In genomic region chr14:95691591-95691990, GRCh38 we compare ENCODE assay signal across 2 cellular contexts.
TF ChIP-seq lines count a peak whose summit lies in the region.

No MANE protein-coding gene starts in this region.

TF ChIP-seq in HepG2, 621 proteins besides CTCF, POLR2A, EP300 and RAD21:
- TF ChIP-seq SOX13 (IDR thresholded peaks at IDR 0.05): no peak
- TF ChIP-seq SOX13 (CRISPR knock-in tag; conservative IDR thresholded peaks at IDR 0.05 in 1 of 2, IDR thresholded peaks at IDR 0.05 in 1 of 2): no peak
- no peak for TF ChIP-seq ZBTB10 (CRISPR knock-in tag; IDR thresholded peaks at IDR 0.05; ENCODE audit: borderline replicate concordance)
- no peak for TF ChIP-seq ZNF652 (CRISPR knock-in tag; IDR thresholded peaks at IDR 0.05; ENCODE audit: borderline replicate concordance, low read depth)
- no peak for TF ChIP-seq PITX1 (CRISPR knock-in tag; IDR thresholded peaks at IDR 0.05)
- TF ChIP-seq HNF4A (CRISPR knock-in tag; IDR thresholded peaks at IDR 0.05): no peak
- TF ChIP-seq ZNF33B (CRISPR knock-in tag; IDR thresholded peaks at IDR 0.05): no peak
- no peak for TF ChIP-seq ATF7 (IDR thresholded peaks at IDR 0.05)
- TF ChIP-seq ATF7 (CRISPR knock-in tag; IDR thresholded peaks at IDR 0.05): no peak
- TF ChIP-seq ZNF225 (CRISPR knock-in tag; IDR thresholded peaks at IDR 0.05): no peak
- no peak for TF ChIP-seq ZNF547 (CRISPR knock-in tag; IDR thresholded peaks at IDR 0.05)
- no peak for TF ChIP-seq ZNF614 (CRISPR knock-in tag; IDR thresholded peaks at IDR 0.05; ENCODE audit: borderline replicate concordance)
- TF ChIP-seq HNRNPH1 (optimal IDR thresholded peaks at IDR 0.05; ENCODE audit: low read depth, low read length): no peak
- no peak for TF ChIP-seq ZUFSP (CRISPR knock-in tag; IDR thresholded peaks at IDR 0.05; ENCODE audit: borderline replicate concordance)
- no peak for TF ChIP-seq ZNF569 (CRISPR knock-in tag; IDR thresholded peaks at IDR 0.05; ENCODE audit: borderline replicate concordance)
- TF ChIP-seq GPBP1L1 (CRISPR knock-in tag; IDR thresholded peaks at IDR 0.05): no peak
- no peak for TF ChIP-seq FOXK1 (CRISPR knock-in tag; IDR thresholded peaks at IDR 0.05; ENCODE audit: borderline replicate concordance, low read depth)
- TF ChIP-seq CREB3 (CRISPR knock-in tag; IDR thresholded peaks at IDR 0.05): no peak
- no peak for TF ChIP-seq CSRNP1 (CRISPR knock-in tag; IDR thresholded peaks at IDR 0.05)

TF ChIP-seq in H1, 55 proteins besides CTCF, POLR2A, EP300 and RAD21:
- TF ChIP-seq KDM4A (IDR thresholded peaks at IDR 0.05; ENCODE audit: low read depth, low read length, severe bottlenecking) (no peak), KDM1A (IDR thresholded peaks at IDR 0.05; ENCODE audit: borderline replicate concordance, low read length) (no peak), RXRA (IDR thresholded peaks at IDR 0.05; ENCODE audit: insufficient read depth, low read depth, low read length) (no peak), MAFK (IDR thresholded peaks at IDR 0.05; ENCODE audit: low read depth, low read length) (no peak), SP4 (IDR thresholded peaks at IDR 0.05; ENCODE audit: low read length) (no peak), CBX8 (IDR thresholded peaks at IDR 0.05; ENCODE audit: borderline replicate concordance, low read depth, low read length) (no peak), POLR2AphosphoS5 (IDR thresholded peaks at IDR 0.05; ENCODE audit: low read depth, low read length) (no peak), TCF12 (IDR thresholded peaks at IDR 0.05; ENCODE audit: low read depth, low read length) (no peak), TBP (IDR thresholded peaks at IDR 0.05; ENCODE audit: low read depth, low read length) (no peak), JUN (IDR thresholded peaks at IDR 0.05; ENCODE audit: low read depth, low read length) (no peak), CEBPB (IDR thresholded peaks at IDR 0.05; ENCODE audit: low read depth, low read length) (no peak), CTBP2 (IDR thresholded peaks at IDR 0.05; ENCODE audit: borderline replicate concordance, insufficient read depth, insufficient read length, low read length) (no peak), USF2 (IDR thresholded peaks at IDR 0.05; ENCODE audit: low read length) (no peak), SIRT6 (IDR thresholded peaks at IDR 0.05; ENCODE audit: low read length) (no peak), SP1 (IDR thresholded peaks at IDR 0.05; ENCODE audit: low read depth, low read length) (no peak), SIX5 (IDR thresholded peaks at IDR 0.05; ENCODE audit: low read depth, low read length) (no peak), RNF2 (IDR thresholded peaks at IDR 0.05; ENCODE audit: borderline replicate concordance, low read depth, low read length, missing control alignments, poor library complexity, severe bottlenecking) (no peak)
